1 cellular context compared by ENCODE assay signal in the genomic region with DNA sequence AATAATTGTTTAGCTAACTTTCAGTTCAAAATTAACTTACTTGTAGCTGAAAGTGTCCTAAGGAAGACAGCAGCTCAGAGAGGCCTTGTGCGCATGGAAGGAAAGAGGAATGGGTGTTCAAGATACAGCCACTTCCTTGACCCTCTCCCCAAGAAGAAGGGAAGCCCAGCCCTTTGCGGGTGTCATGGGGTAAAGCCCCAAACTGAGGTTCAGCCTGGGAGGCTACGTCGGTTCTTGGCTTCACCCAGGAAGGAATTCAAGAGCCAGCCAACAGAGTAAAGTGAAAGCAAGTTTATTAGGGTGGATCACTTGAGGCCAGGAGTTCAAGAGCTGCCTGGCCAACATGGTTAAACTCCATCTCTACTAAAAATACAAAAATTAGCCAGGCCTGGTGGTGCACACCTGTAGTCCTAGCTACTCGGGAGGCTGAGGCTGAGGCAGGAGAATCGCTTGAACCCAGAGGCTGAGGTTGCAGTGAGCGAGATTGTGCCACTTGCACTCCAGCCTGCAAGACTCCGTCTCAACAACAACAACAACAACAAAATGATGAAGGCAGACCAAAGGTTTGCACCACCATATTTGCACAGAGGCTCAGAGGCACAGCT.
TF ChIP-seq lines count a peak whose summit lies in the region.

No MANE protein-coding gene starts in this region.

TF ChIP-seq in A549, 52 proteins besides CTCF, POLR2A, EP300 and RAD21 (continued from another document):
- TF ChIP-seq E2F6 (IDR thresholded peaks at IDR 0.05; ENCODE audit: borderline replicate concordance, low read depth) (no peak), POLR2AphosphoS2 (conservative IDR thresholded peaks at IDR 0.05; ENCODE audit: low read length) (no peak), EHF (CRISPR knock-in tag; IDR thresholded peaks at IDR 0.05) (no peak; the same call in none of the 2 replicates), CHD2 (IDR thresholded peaks at IDR 0.05; ENCODE audit: low read length, partially characterized antibody) (no peak), HOXA7 (CRISPR knock-in tag; IDR thresholded peaks at IDR 0.05) (0 out of 2 replicates have a peak, but pooled peaks have one; percentile 86), HOXB5 (CRISPR knock-in tag; IDR thresholded peaks at IDR 0.05) (peak; percentile 82), RFX5 (IDR thresholded peaks at IDR 0.05) (no peak; the same call in 1 of the 2 replicates), HEYL (CRISPR knock-in tag; IDR thresholded peaks at IDR 0.05) (peak; percentile 91; the same call in 1 of the 2 replicates), CBX2 (IDR thresholded peaks at IDR 0.05; ENCODE audit: borderline replicate concordance, low read depth) (no peak), ESRRA (IDR thresholded peaks at IDR 0.05; ENCODE audit: borderline replicate concordance, low read length) (no peak), SMC3 (IDR thresholded peaks at IDR 0.05) (no peak), USF2 (IDR thresholded peaks at IDR 0.05) (no peak), JUN (IDR thresholded peaks at IDR 0.05) (no peak), ZFP36 (IDR thresholded peaks at IDR 0.05; ENCODE audit: borderline replicate concordance, partially characterized antibody) (no peak), TFCP2L1 (CRISPR knock-in tag; IDR thresholded peaks at IDR 0.05) (no peak; the same call in 1 of the 2 replicates), FOXS1 (CRISPR knock-in tag; IDR thresholded peaks at IDR 0.05) (no peak; the same call in none of the 2 replicates), TP53 (CRISPR knock-in tag; IDR thresholded peaks at IDR 0.05) (peak; percentile 91), RCOR1 (IDR thresholded peaks at IDR 0.05; ENCODE audit: low read depth, low read length) (no peak), NR3C1 (IDR thresholded peaks at IDR 0.05) (no peak), SREBF2 (IDR thresholded peaks at IDR 0.05) (0 out of 2 replicates have a peak, but pooled peaks have one; percentile 4), RNF2 (IDR thresholded peaks at IDR 0.05; ENCODE audit: borderline replicate concordance, low read depth) (no peak), EHMT2 (IDR thresholded peaks at IDR 0.05; ENCODE audit: low read depth) (0 out of 2 replicates have a peak, but pooled peaks have one; percentile 36), NPAS2 (CRISPR knock-in tag; IDR thresholded peaks at IDR 0.05; ENCODE audit: borderline replicate concordance) (peak; percentile 66; the same call in 1 of the 2 replicates), HOXB13 (CRISPR knock-in tag; IDR thresholded peaks at IDR 0.05; ENCODE audit: low read depth) (peak; percentile 96), CEBPB (IDR thresholded peaks at IDR 0.05) (no peak), FOSB (CRISPR knock-in tag; IDR thresholded peaks at IDR 0.05) (peak; percentile 79), MAZ (IDR thresholded peaks at IDR 0.05; ENCODE audit: borderline replicate concordance, low read depth, low read length) (no peak), JUNB (IDR thresholded peaks at IDR 0.05) (no peak), NFE2L2 (conservative IDR thresholded peaks at IDR 0.05; ENCODE audit: low read length) (0 out of 2 replicates have a peak, but pooled peaks have one; percentile 4), KDM1A (IDR thresholded peaks at IDR 0.05; ENCODE audit: low read depth) (peak; percentile 75; the same call in 1 of the 2 replicates), PHF8 (IDR thresholded peaks at IDR 0.05; ENCODE audit: borderline replicate concordance, low read depth) (no peak), BHLHE40 (IDR thresholded peaks at IDR 0.05; ENCODE audit: low read depth, low read length) (no peak), ZNF302 (CRISPR knock-in tag; IDR thresholded peaks at IDR 0.05) (peak; percentile 63; the same call in 1 of the 2 replicates), CHD4 (IDR thresholded peaks at IDR 0.05; ENCODE audit: borderline replicate concordance) (peak; percentile 94)
- TF ChIP-seq, protein P1, sequence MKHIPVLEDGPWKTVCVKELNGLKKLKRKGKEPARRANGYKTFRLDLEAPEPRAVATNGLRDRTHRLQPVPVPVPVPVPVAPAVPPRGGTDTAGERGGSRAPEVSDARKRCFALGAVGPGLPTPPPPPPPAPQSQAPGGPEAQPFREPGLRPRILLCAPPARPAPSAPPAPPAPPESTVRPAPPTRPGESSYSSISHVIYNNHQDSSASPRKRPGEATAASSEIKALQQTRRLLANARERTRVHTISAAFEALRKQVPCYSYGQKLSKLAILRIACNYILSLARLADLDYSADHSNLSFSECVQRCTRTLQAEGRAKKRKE (CRISPR knock-in tag; IDR thresholded peaks at IDR 0.05; ENCODE audit: low read depth) = peak; percentile 44; the same call in 1 of the 2 replicates
- TF ChIP-seq, protein P2, sequence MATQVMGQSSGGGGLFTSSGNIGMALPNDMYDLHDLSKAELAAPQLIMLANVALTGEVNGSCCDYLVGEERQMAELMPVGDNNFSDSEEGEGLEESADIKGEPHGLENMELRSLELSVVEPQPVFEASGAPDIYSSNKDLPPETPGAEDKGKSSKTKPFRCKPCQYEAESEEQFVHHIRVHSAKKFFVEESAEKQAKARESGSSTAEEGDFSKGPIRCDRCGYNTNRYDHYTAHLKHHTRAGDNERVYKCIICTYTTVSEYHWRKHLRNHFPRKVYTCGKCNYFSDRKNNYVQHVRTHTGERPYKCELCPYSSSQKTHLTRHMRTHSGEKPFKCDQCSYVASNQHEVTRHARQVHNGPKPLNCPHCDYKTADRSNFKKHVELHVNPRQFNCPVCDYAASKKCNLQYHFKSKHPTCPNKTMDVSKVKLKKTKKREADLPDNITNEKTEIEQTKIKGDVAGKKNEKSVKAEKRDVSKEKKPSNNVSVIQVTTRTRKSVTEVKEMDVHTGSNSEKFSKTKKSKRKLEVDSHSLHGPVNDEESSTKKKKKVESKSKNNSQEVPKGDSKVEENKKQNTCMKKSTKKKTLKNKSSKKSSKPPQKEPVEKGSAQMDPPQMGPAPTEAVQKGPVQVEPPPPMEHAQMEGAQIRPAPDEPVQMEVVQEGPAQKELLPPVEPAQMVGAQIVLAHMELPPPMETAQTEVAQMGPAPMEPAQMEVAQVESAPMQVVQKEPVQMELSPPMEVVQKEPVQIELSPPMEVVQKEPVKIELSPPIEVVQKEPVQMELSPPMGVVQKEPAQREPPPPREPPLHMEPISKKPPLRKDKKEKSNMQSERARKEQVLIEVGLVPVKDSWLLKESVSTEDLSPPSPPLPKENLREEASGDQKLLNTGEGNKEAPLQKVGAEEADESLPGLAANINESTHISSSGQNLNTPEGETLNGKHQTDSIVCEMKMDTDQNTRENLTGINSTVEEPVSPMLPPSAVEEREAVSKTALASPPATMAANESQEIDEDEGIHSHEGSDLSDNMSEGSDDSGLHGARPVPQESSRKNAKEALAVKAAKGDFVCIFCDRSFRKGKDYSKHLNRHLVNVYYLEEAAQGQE (IDR thresholded peaks at IDR 0.05) = no peak; the same call in 1 of the 2 replicates
- TF ChIP-seq, protein P3, sequence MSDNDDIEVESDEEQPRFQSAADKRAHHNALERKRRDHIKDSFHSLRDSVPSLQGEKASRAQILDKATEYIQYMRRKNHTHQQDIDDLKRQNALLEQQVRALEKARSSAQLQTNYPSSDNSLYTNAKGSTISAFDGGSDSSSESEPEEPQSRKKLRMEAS (IDR thresholded peaks at IDR 0.05) = no peak
